ENCODE assay signal across 17 cellular contexts in genomic region chr12:117603316-117604113, GRCh38.
DNase-seq lines count a peak whose midpoint lies in the region; ATAC-seq and TF ChIP-seq lines count a peak whose summit lies in the region.
"Had no signal": no experiment of that assay in that cellular context is flagged by ENCODE, and none has a peak within 500 bp of the region (broad histone marks: within the 10 kb centered on the region; RNA-seq: fewer than 3 reads in every experiment).

No MANE protein-coding gene starts in this region.

- peak; percentile 24 for DNase-seq in left cardiac atrium
- no peak for DNase-seq in heart right ventricle
- DNase-seq in Panc1 (ENCODE audit: low read depth, low spot score) = no peak
- DNase-seq in iPS-NIHi11 (ENCODE audit: low spot score) = peak; percentile 48
- no peak for DNase-seq in hepatic stellate cell (ENCODE audit: low spot score)
- DNase-seq in HAP-1 (ENCODE audit: low spot score in 2 of 2) = no peak
- DNase-seq in OCI-M1 (lab: John Stamatoyannopoulos, UW) = no peak
- DNase-seq: Calu3; CD4-positive, CD25-positive, alpha-beta regulatory T cell; DMS79 treated with DMSO at 0.1 percent for 48 hours; MM.1S; NCI-H1417 treated with DMSO at 0.1 percent for 48 hours; NCI-H2029 treated with DMSO at 0.1 percent for 48 hours; NCI-H2227 treated with DMSO at 0.1 percent for 48 hours; NCI-H526 had no signal

- H3K4me3 ChIP-seq in heart right ventricle (no peak overlapping the region), Panc1 (ENCODE audit: low read depth in 2 of 2, low read length in 2 of 2) (no peak overlapping the region), HAP-1 (no peak overlapping the region)

- H3K9me3 ChIP-seq in heart right ventricle (peaks cover 0 to 5% (median 0%) of the 10 kb centered on the region in 11 donors), Panc1 (ENCODE audit: control insufficient read depth, insufficient read depth, low read depth, low read length) (no peaks in the 10 kb centered on the region), HAP-1 (no peaks in the 10 kb centered on the region)

- CTCF ChIA-PET in Panc1 (lab: Charles Lee) = no interaction called here

- H3K27ac ChIP-seq in heart right ventricle = no peak overlapping the region
- H3K27ac ChIP-seq in Panc1 (ENCODE audit: low read length) = no peak overlapping the region
- H3K27ac ChIP-seq: KMS-11 had no signal

- POLR2A ChIA-PET in Panc1 (lab: Charles Lee) = no interaction called here

- 45 to 57% methylated on average over 4 of the region's 4 CpGs for WGBS in heart right ventricle, 2 donors

- H3K27me3 ChIP-seq in heart right ventricle (peaks cover 0 to 26% (median 0%) of the 10 kb centered on the region in 7 donors), Panc1 (ENCODE audit: control insufficient read depth, insufficient read depth, low read length) (peaks cover 2% of the 10 kb centered on the region; the same call in 1 of the 2 replicates), HAP-1 (ENCODE audit: low read depth) (no peaks in the 10 kb centered on the region)

- intact Hi-C loops in left cardiac atrium (cut with DNase I) = no loop called here
- intact Hi-C loops in heart right ventricle (cut with DNase I) = no loop called here
- intact Hi-C loops in Panc1 (cut with micrococcal nuclease; ENCODE audit: unreplicated experiment) = no loop called here

- no peaks in the 10 kb centered on the region for H3K36me3 ChIP-seq in heart right ventricle
- no peaks in the 10 kb centered on the region for H3K36me3 ChIP-seq in Panc1 (ENCODE audit: control insufficient read depth, insufficient read depth, low read length)
- no peaks in the 10 kb centered on the region for H3K36me3 ChIP-seq in HAP-1 (replicated peaks)

- H3K4me1 ChIP-seq in heart right ventricle (no peaks in the 10 kb centered on the region), Panc1 (ENCODE audit: control insufficient read depth, insufficient read depth, low read length) (no peaks in the 10 kb centered on the region), HAP-1 (no peaks in the 10 kb centered on the region)

- in situ Hi-C loops in Panc1 (cut with HindIII; ENCODE audit: low pct_unique_long_range_greater_than_20kb, low sequenced_read_pairs) (no loop called here), HAP-1 (cut with MboI; ENCODE audit: low sequenced_read_pairs) (no loop called here)

- ATAC-seq in left cardiac atrium (no peak), heart right ventricle (no peak), Panc1 (no peak)
- ATAC-seq: Right ventricle myocardium inferior had no signal

- BruUV-seq in Panc1 (replicated peaks; lab: Mats Ljungman, UMichigan) = no TSS peak

- TF ChIP-seq CTCF in heart right ventricle (IDR thresholded peaks at IDR 0.05) (no peak), Panc1 (IDR thresholded peaks at IDR 0.05) (peak; percentile 14)

Comparison
In these comparisons a context has a peak if more than half of its experiments do, and no peak if none do; other contexts are left out.
1. DNase-seq: peak in left cardiac atrium (single experiment) and iPS-NIHi11 (single experiment); none in heart right ventricle (0 of 2), Panc1 (single experiment), hepatic stellate cell (single experiment), HAP-1 (0 of 2) and OCI-M1 (single experiment).